In genomic region chr2:127149384-127149783, GRCh38 we compare ENCODE assay signal across 14 cellular contexts. TPM values are rescaled to one million over a fixed set of nuclear protein-coding genes. Genes with fewer than 3 reads are reported as not detected.
DNase-seq lines count a peak whose midpoint lies in the region; FAIRE-seq and TF ChIP-seq lines count a peak whose summit lies in the region.
"Had no signal": no experiment of that assay in that cellular context is flagged by ENCODE, and none has a peak within 500 bp of the region (broad histone marks: within the 10 kb centered on the region; RNA-seq: fewer than 3 reads in every experiment).

No MANE protein-coding gene starts in this region.

- H3K36me3 ChIP-seq in BJ (ENCODE audit: control insufficient read depth, insufficient read depth, low read length) (no peaks in the 10 kb centered on the region), endothelial cell of umbilical vein (ENCODE audit: control insufficient read depth in 2 of 2, extremely low read depth in 1 of 2, insufficient read depth in 2 of 2, low read length in 2 of 2) (no peaks in the 10 kb centered on the region), osteoblast (ENCODE audit: insufficient read depth, low read length) (no peaks in the 10 kb centered on the region), esophagus squamous epithelium (no peaks in the 10 kb centered on the region)
- H3K36me3 ChIP-seq: left ventricle myocardium inferior had no signal

- BruUV-seq in endothelial cell of umbilical vein (replicated peaks; lab: Mats Ljungman, UMichigan) = no TSS peak

- H3K79me2 ChIP-seq in endothelial cell of umbilical vein (ENCODE audit: control insufficient read depth, insufficient read depth, low read length) = no peaks in the 10 kb centered on the region
- H3K79me2 ChIP-seq in osteoblast (ENCODE audit: insufficient read depth, low read length) = no peaks in the 10 kb centered on the region

- H3K9ac ChIP-seq in endothelial cell of umbilical vein (replicated peaks; ENCODE audit: extremely low read depth, insufficient read depth, low read length) = no peak overlapping the region

- intact Hi-C loops in endothelial cell of umbilical vein (cut with micrococcal nuclease) (no loop called here), esophagus squamous epithelium (cut with DNase I) (no loop called here)

- peak; percentile 95 for DNase-seq in BJ (ENCODE audit: low read depth)
- peak; percentile 29 for DNase-seq in NCI-H226
- peak; percentile 63 for DNase-seq in endothelial cell of umbilical vein (ENCODE audit: low read depth, low spot score)
- no peak for DNase-seq in osteoblast (ENCODE audit: insufficient read length, low spot score, missing footprints)
- DNase-seq in NK-92 (lab: John Stamatoyannopoulos, UW; ENCODE audit: unreplicated experiment) = no peak
- no peak for DNase-seq in GM19238 (ENCODE audit: insufficient read length, low spot score)
- no peak for DNase-seq in esophagus squamous epithelium (lab: John Stamatoyannopoulos, UW)
- DNase-seq in stimulated activated CD4-positive, alpha-beta T cell treated with anti-CD3 and anti-CD28 coated beads, Interleukin-2, amount 100 ng/mL, for 48 hours = no peak
- DNase-seq: activated T-cell treated with anti-CD3 and anti-CD28 coated beads, Interleukin-2, amount 50 U/mL, for 48 hours; caudate nucleus; CD8-positive, alpha-beta memory T cell; GOT3; left ventricle myocardium inferior; NCI-H1694 had no signal

- CTCF ChIA-PET in BJ (lab: Yijun Ruan, JAX) = no interaction called here
- CTCF ChIA-PET in endothelial cell of umbilical vein (lab: Charles Lee) = interaction anchor here (0.7 to 1.5 kb wide), 4 partner anchors 13 to 99 kb away, joined by 3 to 6 read pairs (median 3); partner anchors contain the start of gene BIN1

- H4K20me1 ChIP-seq in endothelial cell of umbilical vein (replicated peaks; ENCODE audit: control insufficient read depth, extremely low read depth, insufficient read depth, low read length) (no peaks in the 10 kb centered on the region), osteoblast (ENCODE audit: insufficient read depth, low read length) (no peaks in the 10 kb centered on the region)

- dilution Hi-C loops in endothelial cell of umbilical vein (cut with MboI; ENCODE audit: extremely low pct_ligation_motif_present, low sequenced_read_pairs) = no loop called here

- no peak for TF ChIP-seq POLR2A in endothelial cell of umbilical vein (IDR thresholded peaks at IDR 0.05; ENCODE audit: low read depth, low read length)
- no peak for TF ChIP-seq POLR2A in esophagus squamous epithelium (IDR thresholded peaks at IDR 0.05)

- H3K27ac ChIP-seq in endothelial cell of umbilical vein (ENCODE audit: insufficient read depth, low read depth, low read length) = peak overlapping the region; percentile 29
- H3K27ac ChIP-seq in osteoblast (ENCODE audit: low read depth, low read length) = peak overlapping the region; percentile 93
- H3K27ac ChIP-seq in esophagus squamous epithelium = no peak overlapping the region
- H3K27ac ChIP-seq: left ventricle myocardium inferior had no signal

- H3K4me3 ChIP-seq in BJ (ENCODE audit: low read depth, low read length) (no peak overlapping the region), endothelial cell of umbilical vein (replicated peaks in 1 of 3; ENCODE audit: insufficient read depth in 1 of 3, low read depth in 1 of 3, low read length in 3 of 3) (no peak overlapping the region), osteoblast (ENCODE audit: insufficient read depth, low read length) (no peak overlapping the region), esophagus squamous epithelium (no peak overlapping the region)
- H3K4me3 ChIP-seq: left ventricle myocardium inferior had no signal

- H3K9me3 ChIP-seq in endothelial cell of umbilical vein (replicated peaks; ENCODE audit: control insufficient read depth, insufficient read depth, low read length) = no peaks in the 10 kb centered on the region
- H3K9me3 ChIP-seq in osteoblast (ENCODE audit: low read depth, low read length) = peaks cover 2% of the 10 kb centered on the region
- no peaks in the 10 kb centered on the region for H3K9me3 ChIP-seq in esophagus squamous epithelium

- H3K9me1 ChIP-seq in endothelial cell of umbilical vein (replicated peaks; ENCODE audit: control insufficient read depth, extremely low read depth, insufficient read depth, low read length) = no peaks in the 10 kb centered on the region

- POLR2A ChIA-PET in BJ (lab: Charles Lee) = no interaction called here
- POLR2A ChIA-PET in endothelial cell of umbilical vein (lab: Charles Lee) = interaction anchor here (1.0 kb wide), 1 partner anchor 42 kb away, joined by 4 read pairs; the partner anchor contains the start of gene BIN1

- H3K27me3 ChIP-seq in BJ (ENCODE audit: control insufficient read depth, insufficient read depth, low read length) (no peaks in the 10 kb centered on the region), endothelial cell of umbilical vein (ENCODE audit: control insufficient read depth in 2 of 2, insufficient read depth in 2 of 2, low read length in 2 of 2) (no peaks in the 10 kb centered on the region), osteoblast (ENCODE audit: insufficient read depth, low read length) (no peaks in the 10 kb centered on the region), esophagus squamous epithelium (no peaks in the 10 kb centered on the region)

- FAIRE-seq in endothelial cell of umbilical vein (lab: Jason Lieb, UNC) = peak; percentile 74

- H3K4me1 ChIP-seq in endothelial cell of umbilical vein (ENCODE audit: control insufficient read depth, extremely low read depth, insufficient read depth, low read length) (peaks cover 28% of the 10 kb centered on the region), osteoblast (ENCODE audit: insufficient read depth, low read length) (peaks cover 54% of the 10 kb centered on the region), esophagus squamous epithelium (peaks cover 8 to 31% (median 19%) of the 10 kb centered on the region in 3 donors)

- 61 to 65% methylated on average over 4 of the region's 4 CpGs for WGBS in esophagus squamous epithelium, 2 donors

- H2AFZ ChIP-seq in endothelial cell of umbilical vein (ENCODE audit: low read depth, low read length) (no peak overlapping the region), osteoblast (ENCODE audit: low read length) (peak overlapping the region; percentile 34)

- no peak for TF ChIP-seq CTCF in BJ (IDR thresholded peaks at IDR 0.05; ENCODE audit: insufficient read depth, low read depth, low read length)
- no peak for TF ChIP-seq CTCF in endothelial cell of umbilical vein (IDR thresholded peaks at IDR 0.05; ENCODE audit: extremely low read depth in 1 of 2, insufficient read depth in 1 of 2, low read depth in 1 of 2, low read length in 2 of 2)
- no peak for TF ChIP-seq CTCF in osteoblast (IDR thresholded peaks at IDR 0.05; ENCODE audit: extremely low read depth, low read depth, low read length)
- TF ChIP-seq CTCF in esophagus squamous epithelium (IDR thresholded peaks at IDR 0.05) = no peak

- H3K4me2 ChIP-seq in endothelial cell of umbilical vein (ENCODE audit: insufficient read depth, low read length) = peak overlapping the region; percentile 27
- H3K4me2 ChIP-seq in osteoblast (ENCODE audit: insufficient read depth, low read length) = peak overlapping the region; percentile 72

TF ChIP-seq in endothelial cell of umbilical vein, 7 proteins besides CTCF, POLR2A, EP300 and RAD21:
- TF ChIP-seq, protein P1, sequence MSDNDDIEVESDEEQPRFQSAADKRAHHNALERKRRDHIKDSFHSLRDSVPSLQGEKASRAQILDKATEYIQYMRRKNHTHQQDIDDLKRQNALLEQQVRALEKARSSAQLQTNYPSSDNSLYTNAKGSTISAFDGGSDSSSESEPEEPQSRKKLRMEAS (IDR thresholded peaks at IDR 0.05; ENCODE audit: insufficient read depth, insufficient read length) = no peak
- no peak for TF ChIP-seq GATA2 (IDR thresholded peaks at IDR 0.05; ENCODE audit: insufficient read depth, insufficient read length, low read depth, low read length)
- TF ChIP-seq FOS (IDR thresholded peaks at IDR 0.05; ENCODE audit: borderline replicate concordance, insufficient read depth, low read length) = peak; percentile 91
- peak; percentile 45 for TF ChIP-seq JUN (IDR thresholded peaks at IDR 0.05; ENCODE audit: borderline replicate concordance, insufficient read depth, insufficient read length, low read depth)
- TF ChIP-seq MYC (IDR thresholded peaks at IDR 0.05; ENCODE audit: low read depth, low read length) = no peak
- no peak for TF ChIP-seq EZH2 (IDR thresholded peaks at IDR 0.05; ENCODE audit: borderline replicate concordance, low read depth, low read length, severe bottlenecking)
- no peak for TF ChIP-seq POLR2AphosphoS5 (IDR thresholded peaks at IDR 0.05; ENCODE audit: insufficient read depth, low read depth, low read length)

RNA-seq across cellular contexts. Expression of gene BIN1, which starts 42.4 kb away (rescaled TPM):
- polyA plus RNA-seq in BJ (2011; rRNA removed) = 27.7 and 37.6 TPM in 2 replicates
- polyA minus RNA-seq in BJ (2011; rRNA and poly(A)+ RNA removed) = 15.0 and 24.9 TPM in 2 replicates
- 36.9 and 41.1 TPM in 2 replicates for total RNA-seq in endothelial cell of umbilical vein
- 25.8 and 26.3 TPM in 2 replicates for polyA plus RNA-seq in endothelial cell of umbilical vein
- polyA plus RNA-seq in endothelial cell of umbilical vein (2011; cell fraction: cytosol; rRNA removed) = 28.8 and 33.3 TPM in 2 replicates
- polyA plus RNA-seq in endothelial cell of umbilical vein (2011; cell fraction: nucleus; rRNA removed) = 44.9 and 47.0 TPM in 2 replicates
- polyA plus RNA-seq in endothelial cell of umbilical vein (2012) = 44.5 and 73.2 TPM in 2 replicates
- polyA minus RNA-seq in endothelial cell of umbilical vein = 13.8 and 26.5 TPM in 2 replicates
- 20.5 TPM for polyA minus RNA-seq in endothelial cell of umbilical vein (2011; cell fraction: cytosol; rRNA and poly(A)+ RNA removed)
- 8.6 and 18.5 TPM in 2 replicates for polyA minus RNA-seq in endothelial cell of umbilical vein (2011; cell fraction: nucleus; rRNA and poly(A)+ RNA removed)
- total RNA-seq in osteoblast = 83.7 and 85.4 TPM in 2 replicates
- 10 to 100 TPM; 10.8 to 23.3 (median 15.5) TPM for total RNA-seq in esophagus squamous epithelium

Comparison
In these comparisons a context has a peak if more than half of its experiments do, and no peak if none do; other contexts are left out.
1. DNase-seq: peak in BJ (single experiment), NCI-H226 (single experiment) and endothelial cell of umbilical vein (single experiment); none in osteoblast (single experiment), NK-92 (single experiment), GM19238 (single experiment), esophagus squamous epithelium (single experiment) and stimulated activated CD4-positive, alpha-beta T cell treated with anti-CD3 and anti-CD28 coated beads, Interleukin-2, amount 100 ng/mL, for 48 hours (0 of 2).
2. H3K27ac ChIP-seq: peak in endothelial cell of umbilical vein (single experiment) and osteoblast (single experiment); none in esophagus squamous epithelium (0 of 4).